In the genomic region with DNA sequence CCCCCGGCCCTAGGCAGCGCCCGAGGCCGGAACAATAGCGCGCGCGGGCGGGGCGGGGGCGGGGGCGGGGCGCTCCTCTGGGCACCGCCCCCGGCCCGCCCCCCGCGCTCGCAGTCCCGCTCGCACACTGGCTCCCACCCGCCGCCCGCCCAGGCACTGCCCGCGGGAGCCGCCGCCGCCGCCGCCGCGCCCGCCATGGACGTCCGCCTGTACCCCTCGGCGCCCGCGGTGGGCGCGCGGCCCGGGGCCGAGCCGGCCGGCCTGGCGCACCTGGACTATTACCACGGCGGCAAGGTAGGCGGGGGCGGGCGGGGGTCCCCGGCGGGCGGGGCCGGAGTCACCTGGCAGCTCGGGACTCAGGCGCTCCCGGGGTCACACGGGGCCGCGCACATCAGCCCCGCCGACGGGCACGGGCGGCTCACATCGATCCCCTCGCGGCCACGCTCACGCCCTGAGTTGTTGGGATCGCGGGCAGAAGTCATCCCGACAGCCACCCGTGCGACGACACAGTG, we compare ENCODE assay signal across 8 cellular contexts.
A peak's percentile ranks its signal among the peaks of the same experiment; 100 is the strongest.
DNase-seq lines count a peak whose midpoint lies in the region; ATAC-seq and TF ChIP-seq lines count a peak whose summit lies in the region.

Gene TOX2 (plus strand): TSS at position 156 of the 512 bp plus-strand sequence. CDS start 40 bp downstream, at position 196.

- H3K4me3 ChIP-seq in SK-N-MC (peak within 1 kb of the TSS; percentile 86), astrocyte of the cerebellum (ENCODE audit: low read depth, low read length) (peak within 1 kb of the TSS; percentile 59)

- in situ Hi-C loops in astrocyte of the cerebellum (cut with HindIII; ENCODE audit: low sequenced_read_pairs) = no loop called here

- TF ChIP-seq CTCF in astrocyte of the cerebellum (IDR thresholded peaks at IDR 0.05; ENCODE audit: low read depth, low read length, missing control alignments) = no peak

- H3K9ac ChIP-seq in SK-N-MC (ENCODE audit: insufficient read length) = peak within 1 kb of the TSS; percentile 88

- H3K27ac ChIP-seq in SK-N-MC = no peak within 1 kb of the TSS

- H3K9me3 ChIP-seq in SK-N-MC (ENCODE audit: low read depth, low read length) = no peaks in the 10 kb centered on the region

- no peaks in the 10 kb centered on the region; the same call in 1 of the 2 replicates for H3K36me3 ChIP-seq in SK-N-MC (ENCODE audit: insufficient read depth, low read length)

- peak; percentile 33 for DNase-seq in DMS53 (lab: John Stamatoyannopoulos, UW)
- no peak for DNase-seq in DMS53 treated with DMSO at 0.1 percent for 48 hours (lab: John Stamatoyannopoulos, UW; ENCODE audit: unreplicated experiment)
- DNase-seq in SK-N-MC (ENCODE audit: low read depth, low spot score) = no peak
- DNase-seq in astrocyte of the cerebellum (ENCODE audit: low read depth) = no peak
- peak; percentile 89 for DNase-seq in iPS-NIHi11 (ENCODE audit: low spot score)
- peak; percentile 38 for DNase-seq in stimulated activated CD8-positive, alpha-beta memory T cell treated with anti-CD3 and anti-CD28 coated beads, Interleukin-12 subunit alpha, Interleukin-12 subunit beta, amount 100 ng/mL, for 4 hours (ENCODE audit: low read depth)

- ATAC-seq in HG03175 (IDR thresholded peaks at IDR 0.05; ENCODE audit: unreplicated experiment) = peak; percentile 44
- ATAC-seq in HG03378 (IDR thresholded peaks at IDR 0.05; ENCODE audit: unreplicated experiment) = no peak

Comparison
In these comparisons a context has a peak if more than half of its experiments do, and no peak if none do; other contexts are left out.
1. DNase-seq: peak in DMS53 (single experiment), iPS-NIHi11 (single experiment) and stimulated activated CD8-positive, alpha-beta memory T cell treated with anti-CD3 and anti-CD28 coated beads, Interleukin-12 subunit alpha, Interleukin-12 subunit beta, amount 100 ng/mL, for 4 hours (single experiment); none in DMS53 treated with DMSO at 0.1 percent for 48 hours (single experiment), SK-N-MC (single experiment) and astrocyte of the cerebellum (single experiment).